ENCODE assay signal across 1 cellular context in the genomic region with DNA sequence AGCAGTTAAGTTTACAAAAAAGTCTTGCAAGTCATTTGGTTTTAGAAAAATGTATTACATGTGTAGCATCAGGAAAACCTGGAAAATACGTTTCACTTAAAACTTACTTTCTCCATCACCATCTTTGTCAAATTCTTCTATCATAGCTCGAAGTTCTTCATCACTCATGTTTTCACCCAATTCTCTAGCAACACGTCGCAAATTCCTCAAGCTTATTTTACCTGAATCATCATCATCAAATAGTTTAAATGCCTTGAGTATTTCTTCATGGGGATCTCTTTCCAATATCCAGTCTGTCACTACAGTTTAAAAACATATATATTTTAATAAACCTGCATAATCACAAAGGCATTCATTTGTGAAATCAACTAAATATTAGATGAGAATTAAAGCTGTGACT.
TF ChIP-seq lines count a peak whose summit lies in the region.

No MANE protein-coding gene starts in this region.

TF ChIP-seq in HepG2, 621 proteins besides CTCF, POLR2A, EP300 and RAD21:
- TF ChIP-seq, protein P1, sequence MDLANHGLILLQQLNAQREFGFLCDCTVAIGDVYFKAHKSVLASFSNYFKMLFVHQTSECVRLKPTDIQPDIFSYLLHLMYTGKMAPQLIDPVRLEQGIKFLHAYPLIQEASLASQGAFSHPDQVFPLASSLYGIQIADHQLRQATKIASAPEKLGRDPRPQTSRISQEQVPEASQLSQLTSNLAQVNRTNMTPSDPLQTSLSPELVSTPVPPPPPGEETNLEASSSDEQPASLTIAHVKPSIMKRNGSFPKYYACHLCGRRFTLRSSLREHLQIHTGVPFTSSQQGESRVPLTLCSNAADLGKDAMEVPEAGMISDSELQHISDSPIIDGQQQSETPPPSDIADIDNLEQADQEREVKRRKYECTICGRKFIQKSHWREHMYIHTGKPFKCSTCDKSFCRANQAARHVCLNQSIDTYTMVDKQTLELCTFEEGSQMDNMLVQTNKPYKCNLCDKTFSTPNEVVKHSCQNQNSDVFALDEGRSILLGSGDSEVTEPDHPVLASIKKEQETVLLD (CRISPR knock-in tag; IDR thresholded peaks at IDR 0.05; ENCODE audit: low read depth), result no peak
- TF ChIP-seq ZNF605 (CRISPR knock-in tag; IDR thresholded peaks at IDR 0.05) (no peak), GABPA (IDR thresholded peaks at IDR 0.05; ENCODE audit: low read depth, low read length) (no peak), GABPA (CRISPR knock-in tag; IDR thresholded peaks at IDR 0.05; ENCODE audit: low read depth) (no peak), ZFP62 (CRISPR knock-in tag; IDR thresholded peaks at IDR 0.05) (no peak), ZNF773 (CRISPR knock-in tag; IDR thresholded peaks at IDR 0.05; ENCODE audit: borderline replicate concordance) (no peak), CBX5 (CRISPR knock-in tag; IDR thresholded peaks at IDR 0.05; ENCODE audit: borderline replicate concordance) (no peak), NR2F1 (CRISPR knock-in tag; IDR thresholded peaks at IDR 0.05) (no peak), NR1H2 (CRISPR knock-in tag; IDR thresholded peaks at IDR 0.05; ENCODE audit: borderline replicate concordance, low read depth) (no peak), MIXL1 (CRISPR knock-in tag; IDR thresholded peaks at IDR 0.05) (no peak)
- TF ChIP-seq, protein P2, sequence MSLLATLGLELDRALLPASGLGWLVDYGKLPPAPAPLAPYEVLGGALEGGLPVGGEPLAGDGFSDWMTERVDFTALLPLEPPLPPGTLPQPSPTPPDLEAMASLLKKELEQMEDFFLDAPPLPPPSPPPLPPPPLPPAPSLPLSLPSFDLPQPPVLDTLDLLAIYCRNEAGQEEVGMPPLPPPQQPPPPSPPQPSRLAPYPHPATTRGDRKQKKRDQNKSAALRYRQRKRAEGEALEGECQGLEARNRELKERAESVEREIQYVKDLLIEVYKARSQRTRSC (CRISPR knock-in tag; IDR thresholded peaks at IDR 0.05; ENCODE audit: low read depth), result no peak
- TF ChIP-seq, protein P3, sequence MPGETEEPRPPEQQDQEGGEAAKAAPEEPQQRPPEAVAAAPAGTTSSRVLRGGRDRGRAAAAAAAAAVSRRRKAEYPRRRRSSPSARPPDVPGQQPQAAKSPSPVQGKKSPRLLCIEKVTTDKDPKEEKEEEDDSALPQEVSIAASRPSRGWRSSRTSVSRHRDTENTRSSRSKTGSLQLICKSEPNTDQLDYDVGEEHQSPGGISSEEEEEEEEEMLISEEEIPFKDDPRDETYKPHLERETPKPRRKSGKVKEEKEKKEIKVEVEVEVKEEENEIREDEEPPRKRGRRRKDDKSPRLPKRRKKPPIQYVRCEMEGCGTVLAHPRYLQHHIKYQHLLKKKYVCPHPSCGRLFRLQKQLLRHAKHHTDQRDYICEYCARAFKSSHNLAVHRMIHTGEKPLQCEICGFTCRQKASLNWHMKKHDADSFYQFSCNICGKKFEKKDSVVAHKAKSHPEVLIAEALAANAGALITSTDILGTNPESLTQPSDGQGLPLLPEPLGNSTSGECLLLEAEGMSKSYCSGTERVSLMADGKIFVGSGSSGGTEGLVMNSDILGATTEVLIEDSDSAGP (CRISPR knock-in tag; IDR thresholded peaks at IDR 0.05; ENCODE audit: borderline replicate concordance), result no peak
- TF ChIP-seq, protein P4, sequence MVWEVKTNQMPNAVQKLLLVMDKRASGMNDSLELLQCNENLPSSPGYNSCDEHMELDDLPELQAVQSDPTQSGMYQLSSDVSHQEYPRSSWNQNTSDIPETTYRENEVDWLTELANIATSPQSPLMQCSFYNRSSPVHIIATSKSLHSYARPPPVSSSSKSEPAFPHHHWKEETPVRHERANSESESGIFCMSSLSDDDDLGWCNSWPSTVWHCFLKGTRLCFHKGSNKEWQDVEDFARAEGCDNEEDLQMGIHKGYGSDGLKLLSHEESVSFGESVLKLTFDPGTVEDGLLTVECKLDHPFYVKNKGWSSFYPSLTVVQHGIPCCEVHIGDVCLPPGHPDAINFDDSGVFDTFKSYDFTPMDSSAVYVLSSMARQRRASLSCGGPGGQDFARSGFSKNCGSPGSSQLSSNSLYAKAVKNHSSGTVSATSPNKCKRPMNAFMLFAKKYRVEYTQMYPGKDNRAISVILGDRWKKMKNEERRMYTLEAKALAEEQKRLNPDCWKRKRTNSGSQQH (CRISPR knock-in tag; IDR thresholded peaks at IDR 0.05; ENCODE audit: low read depth), result no peak
- TF ChIP-seq, protein P5, sequence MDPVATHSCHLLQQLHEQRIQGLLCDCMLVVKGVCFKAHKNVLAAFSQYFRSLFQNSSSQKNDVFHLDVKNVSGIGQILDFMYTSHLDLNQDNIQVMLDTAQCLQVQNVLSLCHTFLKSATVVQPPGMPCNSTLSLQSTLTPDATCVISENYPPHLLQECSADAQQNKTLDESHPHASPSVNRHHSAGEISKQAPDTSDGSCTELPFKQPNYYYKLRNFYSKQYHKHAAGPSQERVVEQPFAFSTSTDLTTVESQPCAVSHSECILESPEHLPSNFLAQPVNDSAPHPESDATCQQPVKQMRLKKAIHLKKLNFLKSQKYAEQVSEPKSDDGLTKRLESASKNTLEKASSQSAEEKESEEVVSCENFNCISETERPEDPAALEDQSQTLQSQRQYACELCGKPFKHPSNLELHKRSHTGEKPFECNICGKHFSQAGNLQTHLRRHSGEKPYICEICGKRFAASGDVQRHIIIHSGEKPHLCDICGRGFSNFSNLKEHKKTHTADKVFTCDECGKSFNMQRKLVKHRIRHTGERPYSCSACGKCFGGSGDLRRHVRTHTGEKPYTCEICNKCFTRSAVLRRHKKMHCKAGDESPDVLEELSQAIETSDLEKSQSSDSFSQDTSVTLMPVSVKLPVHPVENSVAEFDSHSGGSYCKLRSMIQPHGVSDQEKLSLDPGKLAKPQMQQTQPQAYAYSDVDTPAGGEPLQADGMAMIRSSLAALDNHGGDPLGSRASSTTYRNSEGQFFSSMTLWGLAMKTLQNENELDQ (CRISPR knock-in tag; IDR thresholded peaks at IDR 0.05; ENCODE audit: borderline replicate concordance), result no peak
